In genomic region chr6:110613356-110613755, GRCh38 we compare ENCODE assay signal across 29 cellular contexts.
DNase-seq lines count a peak whose midpoint lies in the region; ATAC-seq, FAIRE-seq and TF ChIP-seq lines count a peak whose summit lies in the region.
"Had no signal": no experiment of that assay in that cellular context is flagged by ENCODE, and none has a peak within 500 bp of the region (broad histone marks: within the 10 kb centered on the region; RNA-seq: fewer than 3 reads in every experiment).

No MANE protein-coding gene starts in this region.

- ATAC-seq in body of pancreas (no peak), GM18873 (IDR thresholded peaks at IDR 0.05; ENCODE audit: low FRiP score, unreplicated experiment) (no peak)
- ATAC-seq: activated CD8-positive, alpha-beta T cell treated with anti-CD3 and anti-CD28 coated beads for 36 hours; left colon; pancreas; stimulated activated memory B cell treated with anti-CD40 and anti-IgM and Interleukin-4, amounts not matched to agents 10 μg/mL and 1 μg/mL and 100 μg/mL, for 72 hours had no signal

- TF ChIP-seq CTCF in 22Rv1 (IDR thresholded peaks at IDR 0.05) (no peak), HL-60 (IDR thresholded peaks at IDR 0.05; ENCODE audit: insufficient read depth, low read length) (no peak), body of pancreas (IDR thresholded peaks at IDR 0.05) (no peak)

- FAIRE-seq in RCC 7860 (lab: Jason Lieb, UNC): no peak
- FAIRE-seq: A204.1, D721Med, GM18507, GM19239, pancreas had no signal

- intact Hi-C loops in body of pancreas (cut with DNase I): no loop called here

- H3K27ac ChIP-seq in 22Rv1 (peak overlapping the region; percentile 24; the same call in 1 of the 2 replicates), HL-60 (replicated peaks) (peak overlapping the region; percentile 28), body of pancreas (no peak overlapping the region)
- H3K27ac ChIP-seq: KMS-11, pancreas, RWPE1, skin epidermis had no signal

- no peak for TF ChIP-seq POLR2A in body of pancreas (IDR thresholded peaks at IDR 0.05)

- no peak overlapping the region for H3K4me3 ChIP-seq in HL-60 (replicated peaks; ENCODE audit: insufficient read depth, low read length)
- H3K4me3 ChIP-seq in body of pancreas: no peak overlapping the region
- H3K4me3 ChIP-seq: pancreas, skin epidermis had no signal

- WGBS in body of pancreas, 2 donors: 79 to 89% methylated on average over 6 of the region's 6 CpGs

- H3K27me3 ChIP-seq in HL-60 (ENCODE audit: insufficient read depth, poor library complexity, severe bottlenecking) (no peaks in the 10 kb centered on the region), body of pancreas (no peaks in the 10 kb centered on the region)
- H3K27me3 ChIP-seq: pancreas had no signal

- no peaks in the 10 kb centered on the region for H3K9me3 ChIP-seq in body of pancreas
- H3K9me3 ChIP-seq: pancreas had no signal

- H3K4me1 ChIP-seq in body of pancreas: no peaks in the 10 kb centered on the region
- H3K4me1 ChIP-seq: pancreas had no signal

- peaks cover 0 to 2% of the 10 kb centered on the region in 2 donors for H3K36me3 ChIP-seq in body of pancreas (replicated peaks in 1 of 2; ENCODE audit: insufficient read depth in 1 of 2, low read depth in 2 of 2)

- DNase-seq in HL-60 (ENCODE audit: low read depth in 1 of 2, low spot score in 1 of 2) (peak; percentile 60 to 69), SKM-1 (lab: John Stamatoyannopoulos, UW; ENCODE audit: unreplicated experiment) (peak; percentile 54), fibroblast of gingiva (ENCODE audit: low read depth) (peak; percentile 14), body of pancreas (no peak), middle frontal gyrus (ENCODE audit: extremely low spot score, low spot score) (no peak), RCC 7860 (ENCODE audit: low spot score) (no peak)
- DNase-seq: activated CD8-positive, alpha-beta T cell treated with anti-CD3 and anti-CD28 coated beads for 36 hours; activated naive CD4-positive, alpha-beta T cell treated with anti-CD3 and anti-CD28 coated beads, Interleukin-2, amount 50 U/mL, for 16 hours; amniotic stem cell; CD4-positive, alpha-beta memory T cell; DND-41; immature natural killer cell; left colon; NCI-H1048; NCI-H1694; NCI-H446; NCI-H748 treated with DMSO at 0.1 percent for 48 hours; pancreas; retina had no signal

Comparison
In these comparisons a context has a peak if more than half of its experiments do, and no peak if none do; other contexts are left out.
1. H3K27ac ChIP-seq: peak in 22Rv1 (single experiment) and HL-60 (single experiment); none in body of pancreas (0 of 4).
2. DNase-seq: peak in HL-60 (2 of 2), SKM-1 (single experiment) and fibroblast of gingiva (single experiment); none in body of pancreas (0 of 4), middle frontal gyrus (single experiment) and RCC 7860 (single experiment).